3 cellular contexts compared by ENCODE assay signal in genomic region chr16:91484-91883, GRCh38.
TF ChIP-seq lines count a peak whose summit lies in the region.

No MANE protein-coding gene starts in this region.

TF ChIP-seq in SK-N-SH treated with all-trans-retinoic acid at 6 μM for 48 hours, 23 proteins besides CTCF, POLR2A, EP300 and RAD21:
- TF ChIP-seq ZNF8 (CRISPR knock-in tag; IDR thresholded peaks at IDR 0.05) (no peak), ARNTL (CRISPR knock-in tag; IDR thresholded peaks at IDR 0.05; ENCODE audit: borderline replicate concordance, low read depth) (no peak), SNAI2 (CRISPR knock-in tag; IDR thresholded peaks at IDR 0.05) (no peak), OSR1 (CRISPR knock-in tag; IDR thresholded peaks at IDR 0.05) (no peak), CREB5 (CRISPR knock-in tag; IDR thresholded peaks at IDR 0.05; ENCODE audit: low read depth) (no peak), ZNF70 (CRISPR knock-in tag; IDR thresholded peaks at IDR 0.05) (no peak), TCF4 (CRISPR knock-in tag; IDR thresholded peaks at IDR 0.05; ENCODE audit: borderline replicate concordance) (no peak), POU6F1 (CRISPR knock-in tag; IDR thresholded peaks at IDR 0.05; ENCODE audit: borderline replicate concordance, low read depth) (no peak), ZFP3 (CRISPR knock-in tag; IDR thresholded peaks at IDR 0.05) (no peak), CSRNP3 (CRISPR knock-in tag; IDR thresholded peaks at IDR 0.05) (no peak), ZC3H10 (CRISPR knock-in tag; IDR thresholded peaks at IDR 0.05) (no peak)
TF ChIP-seq in SK-N-SH treated with all-trans-retinoic acid at 6 μM for 48 hours: peak in this region for 0.

TF ChIP-seq in SK-N-SH, 30 proteins besides CTCF, POLR2A, EP300 and RAD21:
- TF ChIP-seq TCF12 (IDR thresholded peaks at IDR 0.05) (no peak), MEF2A (IDR thresholded peaks at IDR 0.05; ENCODE audit: borderline replicate concordance, low read depth) (no peak), RFX5 (IDR thresholded peaks at IDR 0.05; ENCODE audit: low read length) (no peak), MAX (IDR thresholded peaks at IDR 0.05; ENCODE audit: low read depth) (no peak), RCOR1 (IDR thresholded peaks at IDR 0.05; ENCODE audit: low read length) (no peak), PBX3 (IDR thresholded peaks at IDR 0.05) (no peak), SMC3 (IDR thresholded peaks at IDR 0.05; ENCODE audit: low read depth, low read length) (no peak), RXRA (IDR thresholded peaks at IDR 0.05; ENCODE audit: borderline replicate concordance, low read depth) (no peak), FOSL2 (IDR thresholded peaks at IDR 0.05; ENCODE audit: borderline replicate concordance, low read depth) (no peak), ELF1 (IDR thresholded peaks at IDR 0.05) (no peak)
TF ChIP-seq in SK-N-SH: peak in this region for 0.

TF ChIP-seq in HepG2, 621 proteins besides CTCF, POLR2A, EP300 and RAD21:
- TF ChIP-seq ZNF263 (CRISPR knock-in tag; IDR thresholded peaks at IDR 0.05) = peak; percentile 87
- TF ChIP-seq ZNF317 (CRISPR knock-in tag; IDR thresholded peaks at IDR 0.05) = no peak
TF ChIP-seq in HepG2: peak in this region for 1.
